ENCODE assay signal across 37 cellular contexts in the genomic region with DNA sequence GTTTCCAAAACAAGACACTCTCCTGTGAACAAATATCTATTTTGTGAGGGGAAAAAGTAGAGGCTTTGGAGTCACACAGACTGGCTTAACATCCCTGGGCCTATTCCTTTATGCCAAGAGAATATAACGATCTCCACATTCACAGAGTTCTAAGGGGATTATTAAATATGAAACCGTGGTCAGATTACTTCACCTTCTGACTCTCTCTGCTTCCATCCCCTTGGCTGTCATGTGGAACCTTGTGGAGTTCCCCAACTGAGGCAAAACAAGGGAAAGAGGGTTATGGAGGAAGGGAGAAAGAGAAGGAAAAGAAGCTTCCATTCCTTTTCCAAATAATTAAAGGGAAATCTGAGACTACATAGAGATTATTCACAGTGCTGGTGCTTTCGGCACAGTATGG. TPM values are rescaled to one million over a fixed set of nuclear protein-coding genes. Genes with fewer than 3 reads are reported as not detected.
"Had no signal": no experiment of that assay in that cellular context is flagged by ENCODE, and none has a peak within 500 bp of the region (broad histone marks: within the 10 kb centered on the region; RNA-seq: fewer than 3 reads in every experiment).

No MANE protein-coding gene starts in this region.

- H3K27me3 Mint-ChIP-seq: stimulated activated naive B cell treated with anti-CD40 and anti-IgM and Interleukin-4, amounts not matched to agents 10 μg/mL and 1 μg/mL and 100 μg/mL, for 72 hours had no signal

- H3K27me3 ChIP-seq: brain microvascular endothelial cell, dorsolateral prefrontal cortex, gastrocnemius medialis, neutrophil, tibial nerve had no signal

- DNase-seq: activated CD4-positive, alpha-beta memory T cell treated with anti-CD3 and anti-CD28 coated beads for 36 hours; activated CD4-positive, alpha-beta T cell treated with anti-CD3 and anti-CD28 coated beads, Interleukin-2, amount 10 ng/mL, durations not matched to agents 24 days and 14 days; activated CD8-positive, alpha-beta memory T cell treated with anti-CD3 and anti-CD28 coated beads, Interleukin-2, amount 50 U/mL, for 4 hours; activated T-cell treated with anti-CD3 and anti-CD28 coated beads, Interleukin-2, amount 50 U/mL, for 1 hour; amniotic stem cell; brain microvascular endothelial cell; dorsolateral prefrontal cortex; effector memory CD4-positive, alpha-beta T cell; erythroblast; gastrocnemius medialis; glutamatergic neuron; immature natural killer cell; kidney; left colon; mammary epithelial cell; retina; stimulated activated CD4-positive, alpha-beta T cell treated with anti-CD3 and anti-CD28 coated beads, Interleukin-12 subunit alpha, Interleukin-12 subunit beta, amount 100 ng/mL, for 4 hours; stimulated activated CD4-positive, alpha-beta T cell treated with anti-CD3 and anti-CD28 coated beads, Interleukin-4, amount 100 ng/mL, for 24 hours; stimulated activated naive B cell treated with anti-CD40 and anti-IgM and Interleukin-4, amounts not matched to agents 10 μg/mL and 1 μg/mL and 100 μg/mL, for 72 hours had no signal

- H3K9me3 ChIP-seq: gastrocnemius medialis, neutrophil had no signal

- H3K27ac ChIP-seq: brain microvascular endothelial cell, coronary artery, dorsolateral prefrontal cortex, gastrocnemius medialis, neutrophil, skin epidermis, tibial nerve had no signal

- H3K4me1 ChIP-seq: gastrocnemius medialis, tibial nerve had no signal

- H3K27ac Mint-ChIP-seq: activated CD4-positive, alpha-beta memory T cell treated with anti-CD3 and anti-CD28 coated beads for 36 hours; activated CD4-positive, alpha-beta T cell treated with anti-CD3 and anti-CD28 coated beads, Interleukin-2, amount 10 ng/mL, durations not matched to agents 24 days and 14 days; activated naive CD8-positive, alpha-beta T cell; activated T-helper 2 cell treated with anti-CD3 and anti-CD28 coated beads, Interferon-gamma antibody, Interleukin-2, Interleukin-4, amounts not matched to agents 10 μg/mL and 5 μg/mL and 100 μg/mL, durations not matched to agents 14 hours and 24 hours and 36 hours; immature natural killer cell; stimulated activated naive B cell treated with anti-CD40 and anti-IgM and Interleukin-4, amounts not matched to agents 10 μg/mL and 1 μg/mL and 100 μg/mL, for 72 hours had no signal

- H3K36me3 ChIP-seq: brain microvascular endothelial cell, gastrocnemius medialis, neutrophil had no signal

- ATAC-seq: gastrocnemius medialis; left colon; sciatic nerve; stimulated activated naive B cell treated with anti-CD40 and anti-IgM and Interleukin-4, amounts not matched to agents 10 μg/mL and 1 μg/mL and 100 μg/mL, for 72 hours had no signal

- H3K4me1 Mint-ChIP-seq: immature natural killer cell had no signal

- H3K4me3 ChIP-seq: coronary artery, dorsolateral prefrontal cortex, gastrocnemius medialis, skin epidermis, tibial nerve had no signal

- H3K4me3 Mint-ChIP-seq: activated CD4-positive, alpha-beta memory T cell treated with anti-CD3 and anti-CD28 coated beads for 36 hours; activated CD4-positive, alpha-beta T cell treated with anti-CD3 and anti-CD28 coated beads, Interleukin-2, amount 10 ng/mL, durations not matched to agents 24 days and 14 days; activated naive CD8-positive, alpha-beta T cell; immature natural killer cell; nephron; stimulated activated naive B cell treated with anti-CD40 and anti-IgM and Interleukin-4, amounts not matched to agents 10 μg/mL and 1 μg/mL and 100 μg/mL, for 72 hours had no signal

RNA-seq across cellular contexts. Expression of a gene that starts 55.5 kb away (rescaled TPM):
- total RNA-seq: activated CD4-positive, alpha-beta T cell treated with anti-CD3 and anti-CD28 coated beads, Interleukin-2, amount 10 ng/mL, durations not matched to agents 24 days and 14 days; activated CD8-positive, alpha-beta memory T cell treated with anti-CD3 and anti-CD28 coated beads for 36 hours; activated T-helper 2 cell treated with anti-CD3 and anti-CD28 coated beads, Interferon-gamma antibody, Interleukin-2, Interleukin-4, amounts not matched to agents 10 μg/mL and 5 μg/mL and 100 μg/mL, durations not matched to agents 14 hours and 24 hours and 36 hours; cardiac septum; gastrocnemius medialis; left colon; liver; mucosa of gallbladder; posterior vena cava; sciatic nerve; tibial nerve had no signal

RNA-seq across cellular contexts. Expression of a gene that starts 55.7 kb away (rescaled TPM):
- total RNA-seq: activated CD4-positive, alpha-beta T cell treated with anti-CD3 and anti-CD28 coated beads, Interleukin-2, amount 10 ng/mL, durations not matched to agents 24 days and 14 days; activated CD8-positive, alpha-beta memory T cell treated with anti-CD3 and anti-CD28 coated beads for 36 hours; activated T-helper 2 cell treated with anti-CD3 and anti-CD28 coated beads, Interferon-gamma antibody, Interleukin-2, Interleukin-4, amounts not matched to agents 10 μg/mL and 5 μg/mL and 100 μg/mL, durations not matched to agents 14 hours and 24 hours and 36 hours; astrocyte; cardiac septum; cerebellum; dorsolateral prefrontal cortex; gastrocnemius medialis; left colon; liver; mammary epithelial cell; osteocyte; posterior vena cava; sciatic nerve; temporal lobe; tibial nerve; ureter had no signal
